In genomic region chr5:15132816-15133405, GRCh38 we compare ENCODE assay signal across 18 cellular contexts.
"Had no signal": no experiment of that assay in that cellular context is flagged by ENCODE, and none has a peak within 500 bp of the region (broad histone marks: within the 10 kb centered on the region; RNA-seq: fewer than 3 reads in every experiment).

No MANE protein-coding gene starts in this region.

- H3K9ac ChIP-seq: neural progenitor cell, parathyroid adenoma had no signal

- H3K27me3 ChIP-seq: esophagus muscularis mucosa, gastroesophageal sphincter, neural progenitor cell, right lobe of liver, spleen, tibial nerve had no signal

- FAIRE-seq: endometrium had no signal

- H3K79me2 ChIP-seq: parathyroid adenoma had no signal

- DNase-seq: effector memory CD4-positive, alpha-beta T cell; glutamatergic neuron; natural killer cell; occipital lobe; right lobe of liver; spleen; stimulated activated CD4-positive, alpha-beta T cell treated with anti-CD3 and anti-CD28 coated beads, Interleukin-15, amount 100 ng/mL, for 24 hours; stimulated activated CD4-positive, alpha-beta T cell treated with anti-CD3 and anti-CD28 coated beads, Interleukin-1b, Interleukin-23, amount 100 ng/mL, for 48 hours; stimulated activated CD4-positive, alpha-beta T cell treated with anti-CD3 and anti-CD28 coated beads, Interleukin-4, amount 100 ng/mL, for 24 hours had no signal

- H2AFZ ChIP-seq: neural progenitor cell, parathyroid adenoma had no signal

- H3K4me2 ChIP-seq: neural progenitor cell had no signal

- H3K36me3 ChIP-seq: esophagus muscularis mucosa, gastroesophageal sphincter, neural progenitor cell, prostate gland, right lobe of liver, spleen, tibial nerve had no signal

- ATAC-seq: gastroesophageal sphincter; left lobe of liver; natural killer cell; right lobe of liver; stimulated activated memory B cell treated with anti-CD40 and anti-IgM and Interleukin-4, amounts not matched to agents 10 μg/mL and 1 μg/mL and 100 μg/mL, for 72 hours had no signal

- H3K9me3 ChIP-seq: prostate gland, right lobe of liver had no signal

- H3K27ac ChIP-seq: esophagus muscularis mucosa, gastroesophageal sphincter, neural progenitor cell, parathyroid adenoma, prostate gland, right lobe of liver, spleen, tibial nerve had no signal

- H3K4me1 ChIP-seq: esophagus muscularis mucosa, gastroesophageal sphincter, neural progenitor cell, parathyroid adenoma, prostate gland, right lobe of liver, spleen had no signal

- H3K4me3 ChIP-seq: esophagus muscularis mucosa, gastroesophageal sphincter, neural progenitor cell, prostate gland, right lobe of liver, spleen, tibial nerve had no signal
